In genomic region chr19:6739884-6740588, GRCh38 we compare ENCODE assay signal across 6 cellular contexts. TPM values are rescaled to one million over a fixed set of nuclear protein-coding genes. Genes with fewer than 3 reads are reported as not detected.
DNase-seq lines count a peak whose midpoint lies in the region; ATAC-seq, FAIRE-seq and TF ChIP-seq lines count a peak whose summit lies in the region.

No MANE protein-coding gene starts in this region.

- TF ChIP-seq CTCF in K562 (IDR thresholded peaks at IDR 0.05 in 2 of 3, conservative IDR thresholded peaks at IDR 0.05 in 1 of 3; ENCODE audit: insufficient read depth in 2 of 3, low read depth in 1 of 3, low read length in 3 of 3) (no peak), natural killer cell (IDR thresholded peaks at IDR 0.05) (no peak)

- BruUV-seq in K562 (replicated peaks; lab: Mats Ljungman, UMichigan): TSS peak; percentile 74

- no peaks in the 10 kb centered on the region for H3K36me3 Mint-ChIP-seq in natural killer cell

- peaks cover 42% of the 10 kb centered on the region for H3K79me2 ChIP-seq in K562 (ENCODE audit: control insufficient read depth, insufficient read depth, low read length)

- POLR2A ChIA-PET in K562 (lab: Yijun Ruan, JAX): interaction anchor here (0.7 kb wide), 1 partner anchor 18 kb away, joined by 3 read pairs; no protein-coding TSS in a partner anchor

- peaks cover 44% of the 10 kb centered on the region; the same call in 2 of the 3 replicates for H3K36me3 ChIP-seq in K562 (ENCODE audit: control insufficient read depth, insufficient read depth, low read length)

- DNase-seq in NCI-H2227 (lab: John Stamatoyannopoulos, UW; ENCODE audit: unreplicated experiment): peak; percentile 52
- no peak for DNase-seq in NCI-H2227 treated with DMSO at 0.1 percent for 48 hours (lab: John Stamatoyannopoulos, UW)
- peak; percentile 68 to 85 (median 80) for DNase-seq in K562 (ENCODE audit: extremely low read depth in 1 of 4, low spot score in 3 of 4)
- no peak for DNase-seq in natural killer cell

- peak; percentile 28; the same call in 1 of the 2 replicates for TF ChIP-seq POLR2A in K562 (conservative IDR thresholded peaks at IDR 0.05)

- CTCF ChIA-PET in K562 (lab: Yijun Ruan, JAX; ENCODE audit: low intra/inter-chr PET ratio): interaction anchor here (2.8 kb wide), 1 partner anchor 123 kb away, joined by 16 read pairs; no protein-coding TSS in a partner anchor

- H3K4me1 ChIP-seq in K562 (replicated peaks in 1 of 2; ENCODE audit: control insufficient read depth in 2 of 2, insufficient read depth in 2 of 2, low read length in 2 of 2): peaks cover 30 to 69% of the 10 kb centered on the region in 2 experiments

- peak; percentile 11; the same call in 2 of the 3 replicates for ATAC-seq in K562
- ATAC-seq in natural killer cell: no peak
- no peak for ATAC-seq in GM18498 (IDR thresholded peaks at IDR 0.05; ENCODE audit: unreplicated experiment)
- ATAC-seq in GM21515 (IDR thresholded peaks at IDR 0.05; ENCODE audit: unreplicated experiment): no peak

- H3K9me3 ChIP-seq in K562 (replicated peaks; ENCODE audit: control insufficient read depth, insufficient read depth, low read depth, low read length): no peaks in the 10 kb centered on the region

- H3K27me3 Mint-ChIP-seq in natural killer cell (ENCODE audit: low read depth in 2 of 2): no peaks in the 10 kb centered on the region

- in situ Hi-C loops in K562 (cut with MboI): no loop called here

- intact Hi-C loops in K562 (cut with micrococcal nuclease) (loop anchor here (2.0 to 10.0 kb wide), 3 partner anchors 27 to 225 kb away; partner anchors contain the start of gene SH2D3A), natural killer cell (cut with micrococcal nuclease) (loop anchor here (5.0 kb wide), 1 partner anchor 223 kb away; no protein-coding TSS in a partner anchor)

- 2% methylated on average over 32 of the region's 34 CpGs for WGBS in K562 (ENCODE audit: insufficient coverage, low coverage, missing lambda C conversion rate)

- peaks cover 29 to 41% of the 10 kb centered on the region in 2 donors for H3K4me1 Mint-ChIP-seq in natural killer cell

- peak overlapping the region; percentile 87 for H3K4me2 ChIP-seq in K562 (ENCODE audit: insufficient read depth, low read length)

- H3K9me1 ChIP-seq in K562 (ENCODE audit: control insufficient read depth, insufficient read depth, low read length): no peaks in the 10 kb centered on the region

- no peak for FAIRE-seq in K562 (lab: Jason Lieb, UNC)

- TF ChIP-seq EP300 in K562 (IDR thresholded peaks at IDR 0.05; ENCODE audit: low read length): no peak

- H3K27ac ChIP-seq in K562 (ENCODE audit: extremely low read depth, low read depth, low read length): peak overlapping the region; percentile 85

- no peak for TF ChIP-seq RAD21 in K562 (CRISPR knock-in tag; conservative IDR thresholded peaks at IDR 0.05 in 1 of 2, IDR thresholded peaks at IDR 0.05 in 1 of 2)

- no peaks in the 10 kb centered on the region for H4K20me1 ChIP-seq in K562 (replicated peaks; ENCODE audit: control insufficient read depth, insufficient read depth, low read length)

- H3K27me3 ChIP-seq in K562 (ENCODE audit: control insufficient read depth in 2 of 2, insufficient read depth in 2 of 2, low read length in 2 of 2): no peaks in the 10 kb centered on the region

- peak overlapping the region; percentile 80 for H2AFZ ChIP-seq in K562 (ENCODE audit: low read depth, low read length)

- H3K9ac ChIP-seq in K562 (ENCODE audit: insufficient read depth in 1 of 2, low read depth in 2 of 2, low read length in 2 of 2): peak overlapping the region; percentile 82 to 97

- peak overlapping the region; percentile 50 for H3K4me3 Mint-ChIP-seq in natural killer cell

- no peaks in the 10 kb centered on the region for H3K9me3 Mint-ChIP-seq in natural killer cell

- peak overlapping the region; percentile 87 for H3K4me3 ChIP-seq in K562

- peak overlapping the region in 1 of 2 donors; percentile 98 for H3K27ac Mint-ChIP-seq in natural killer cell

RNA-seq across cellular contexts. Expression of gene TRIP10, which starts 0.6 kb away (rescaled TPM):
- 67.3 and 119 TPM in 2 replicates for total RNA-seq in K562 (2011; cell fraction: chromatin; rRNA removed; ENCODE audit: low replicate concordance)
- total RNA-seq in K562 (2011; cell fraction: nucleolus; rRNA removed): 65.3 and 66.5 TPM in 2 replicates
- 53.5 and 66.7 TPM in 2 replicates for total RNA-seq in K562 (2011; cell fraction: nucleoplasm; rRNA removed)
- total RNA-seq in K562 (2014; rRNA removed) (57.4 and 61.8 TPM in 2 replicates), K562 (2014; rRNA removed; fragmentation: Illumina TruSeq; extraction: Trizol) (23.6 and 29.4 TPM in 2 replicates), K562 (2015; rRNA removed; fragmentation: Illumina TruSeq; extraction: Trizol) (34.6 and 36.1 TPM in 2 replicates), K562 (2021) (59.1 and 63.2 TPM in 2 replicates), natural killer cell (1 to 10 TPM; 1.0 to 5.2 (median 3.3) TPM)
- polyA plus RNA-seq in K562 (2011; rRNA removed) (29.1 and 39.3 TPM in 2 replicates), K562 (2014; fragmentation: Illumina TruSeq; extraction: Trizol) (56.2 and 56.7 TPM in 2 replicates), K562 (2014; fragmentation: Nextera tagmentation; extraction: Ambion mirVana) (1 to 10 TPM; 1.2 to 2.7 TPM), K562 (2014; rRNA removed) (66.6 and 66.8 TPM in 2 replicates)
- 22.8 and 30.6 TPM in 2 replicates for polyA plus RNA-seq in K562 (2011; cell fraction: cytosol; rRNA removed)
- 113 and 133 TPM in 2 replicates for polyA plus RNA-seq in K562 (2011; cell fraction: nucleus; rRNA removed)
- 47.5 and 50.8 TPM in 2 replicates for polyA plus RNA-seq in K562 (2012)
- polyA minus RNA-seq in K562 (2011; rRNA and poly(A)+ RNA removed): 17.1 and 20.3 TPM in 2 replicates
- polyA minus RNA-seq in K562 (2011; cell fraction: cytosol; rRNA and poly(A)+ RNA removed): 18.3 and 21.0 TPM in 2 replicates
- 21.3 and 30.1 TPM in 2 replicates for polyA minus RNA-seq in K562 (2011; cell fraction: nucleus; rRNA and poly(A)+ RNA removed)

RNA-seq across cellular contexts. Expression of gene GPR108, which starts 2.7 kb away (rescaled TPM):
- total RNA-seq in K562 (2011; cell fraction: chromatin; rRNA removed; ENCODE audit: low replicate concordance): 45.9 and 112 TPM in 2 replicates
- 96.6 and 107 TPM in 2 replicates for total RNA-seq in K562 (2011; cell fraction: nucleolus; rRNA removed)
- total RNA-seq in K562 (2011; cell fraction: nucleoplasm; rRNA removed): 72.1 and 74.9 TPM in 2 replicates
- total RNA-seq in K562 (2014; rRNA removed) (23.8 and 33.5 TPM in 2 replicates), K562 (2014; rRNA removed; fragmentation: Illumina TruSeq; extraction: Trizol) (12.3 and 16.4 TPM in 2 replicates), K562 (2015; rRNA removed; fragmentation: Illumina TruSeq; extraction: Trizol) (21.9 and 24.4 TPM in 2 replicates), K562 (2021) (31.1 and 33.1 TPM in 2 replicates), natural killer cell (10 to 100 TPM; 66.1 to 78.0 (median 76.9) TPM)
- polyA plus RNA-seq in K562 (2011; rRNA removed) (29.8 and 46.5 TPM in 2 replicates), K562 (2014; fragmentation: Illumina TruSeq; extraction: Trizol) (32.3 and 33.2 TPM in 2 replicates), K562 (2014; fragmentation: Nextera tagmentation; extraction: Ambion mirVana) (1 to 10 TPM; 2.4 to 6.1 TPM), K562 (2014; rRNA removed) (32.9 and 36.4 TPM in 2 replicates)
- 43.8 and 51.1 TPM in 2 replicates for polyA plus RNA-seq in K562 (2011; cell fraction: cytosol; rRNA removed)
- 180 and 195 TPM in 2 replicates for polyA plus RNA-seq in K562 (2011; cell fraction: nucleus; rRNA removed)
- polyA plus RNA-seq in K562 (2012): 29.9 and 65.7 TPM in 2 replicates
- 22.3 and 35.9 TPM in 2 replicates for polyA minus RNA-seq in K562 (2011; rRNA and poly(A)+ RNA removed)
- 21.0 and 22.6 TPM in 2 replicates for polyA minus RNA-seq in K562 (2011; cell fraction: cytosol; rRNA and poly(A)+ RNA removed)
- polyA minus RNA-seq in K562 (2011; cell fraction: nucleus; rRNA and poly(A)+ RNA removed): 18.7 and 34.9 TPM in 2 replicates

RNA-seq across cellular contexts. Expression of gene C3, which starts 19.6 kb away (rescaled TPM):
- 19.5 and 33.3 TPM in 2 replicates for total RNA-seq in K562 (2011; cell fraction: chromatin; rRNA removed; ENCODE audit: low replicate concordance)
- total RNA-seq in K562 (2011; cell fraction: nucleolus; rRNA removed): 14.5 and 17.5 TPM in 2 replicates
- 15.2 and 15.6 TPM in 2 replicates for total RNA-seq in K562 (2011; cell fraction: nucleoplasm; rRNA removed)
- total RNA-seq in K562 (2014; rRNA removed) (0.59 and 2.0 TPM in 2 replicates), K562 (2014; rRNA removed; fragmentation: Illumina TruSeq; extraction: Trizol) (1.1 and 1.5 TPM in 2 replicates), K562 (2015; rRNA removed; fragmentation: Illumina TruSeq; extraction: Trizol) (2.1 and 2.2 TPM in 2 replicates), K562 (2021) (8.0 and 10.6 TPM in 2 replicates), natural killer cell (1 to 10 TPM in 1 of 3 donors, under 1 TPM in 1, not detected in 1; 0.38 to 5.5 TPM)
- polyA plus RNA-seq in K562 (2011; rRNA removed) (9.1 and 40.9 TPM in 2 replicates), K562 (2014; fragmentation: Illumina TruSeq; extraction: Trizol) (2.4 and 4.3 TPM in 2 replicates), K562 (2014; fragmentation: Nextera tagmentation; extraction: Ambion mirVana) (1 to 10 TPM; 1.2 to 2.2 TPM), K562 (2014; rRNA removed) (2.5 and 5.4 TPM in 2 replicates)
- polyA plus RNA-seq in K562 (2011; cell fraction: cytosol; rRNA removed): 9.2 and 36.7 TPM in 2 replicates
- 23.7 and 50.5 TPM in 2 replicates for polyA plus RNA-seq in K562 (2011; cell fraction: nucleus; rRNA removed)
- polyA plus RNA-seq in K562 (2012): 7.4 and 20.1 TPM in 2 replicates
- 6.5 and 24.5 TPM in 2 replicates for polyA minus RNA-seq in K562 (2011; rRNA and poly(A)+ RNA removed)
- polyA minus RNA-seq in K562 (2011; cell fraction: cytosol; rRNA and poly(A)+ RNA removed): 23.9 and 64.6 TPM in 2 replicates
- polyA minus RNA-seq in K562 (2011; cell fraction: nucleus; rRNA and poly(A)+ RNA removed): 16.2 and 39.1 TPM in 2 replicates

RNA-seq across cellular contexts. Expression of gene SH2D3A, which starts 27.2 kb away (rescaled TPM):
- 17.3 and 38.7 TPM in 2 replicates for total RNA-seq in K562 (2011; cell fraction: chromatin; rRNA removed; ENCODE audit: low replicate concordance)
- 28.7 and 29.6 TPM in 2 replicates for total RNA-seq in K562 (2011; cell fraction: nucleolus; rRNA removed)
- total RNA-seq in K562 (2011; cell fraction: nucleoplasm; rRNA removed): 21.3 and 22.0 TPM in 2 replicates
- total RNA-seq in K562 (2014; rRNA removed) (20.0 and 25.9 TPM in 2 replicates), K562 (2014; rRNA removed; fragmentation: Illumina TruSeq; extraction: Trizol) (3.0 and 4.8 TPM in 2 replicates), K562 (2015; rRNA removed; fragmentation: Illumina TruSeq; extraction: Trizol) (8.6 and 8.9 TPM in 2 replicates), K562 (2021) (19.4 and 26.3 TPM in 2 replicates), natural killer cell (10 to 100 TPM; 14.6 to 20.1 (median 15.3) TPM)
- polyA plus RNA-seq in K562 (2011; rRNA removed) (8.7 and 13.4 TPM in 2 replicates), K562 (2014; fragmentation: Illumina TruSeq; extraction: Trizol) (9.6 and 17.7 TPM in 2 replicates), K562 (2014; fragmentation: Nextera tagmentation; extraction: Ambion mirVana) (under 1 TPM; 0.75 to 0.83 TPM), K562 (2014; rRNA removed) (19.8 and 24.8 TPM in 2 replicates)
- polyA plus RNA-seq in K562 (2011; cell fraction: cytosol; rRNA removed): 12.2 and 22.2 TPM in 2 replicates
- polyA plus RNA-seq in K562 (2011; cell fraction: nucleus; rRNA removed): 20.1 and 35.1 TPM in 2 replicates
- 10.3 and 10.8 TPM in 2 replicates for polyA plus RNA-seq in K562 (2012)
- polyA minus RNA-seq in K562 (2011; rRNA and poly(A)+ RNA removed): 3.0 and 4.7 TPM in 2 replicates
- polyA minus RNA-seq in K562 (2011; cell fraction: cytosol; rRNA and poly(A)+ RNA removed): 8.7 and 11.1 TPM in 2 replicates
- polyA minus RNA-seq in K562 (2011; cell fraction: nucleus; rRNA and poly(A)+ RNA removed): 17.0 and 18.8 TPM in 2 replicates

RNA-seq across cellular contexts. Expression of gene VAV1, which starts 32.5 kb away (rescaled TPM):
- total RNA-seq in K562 (2011; cell fraction: chromatin; rRNA removed; ENCODE audit: low replicate concordance): 12.0 and 34.0 TPM in 2 replicates
- 15.5 and 23.5 TPM in 2 replicates for total RNA-seq in K562 (2011; cell fraction: nucleolus; rRNA removed)
- total RNA-seq in K562 (2011; cell fraction: nucleoplasm; rRNA removed): 12.6 and 13.2 TPM in 2 replicates
- total RNA-seq in K562 (2014; rRNA removed) (13.6 and 13.7 TPM in 2 replicates), K562 (2014; rRNA removed; fragmentation: Illumina TruSeq; extraction: Trizol) (8.7 and 9.4 TPM in 2 replicates), K562 (2015; rRNA removed; fragmentation: Illumina TruSeq; extraction: Trizol) (19.1 and 19.7 TPM in 2 replicates), K562 (2021) (17.3 and 20.1 TPM in 2 replicates), natural killer cell (100 to 1,000 TPM; 141 to 167 (median 164) TPM)
- polyA plus RNA-seq in K562 (2011; rRNA removed) (8.4 and 18.5 TPM in 2 replicates), K562 (2014; fragmentation: Illumina TruSeq; extraction: Trizol) (12.4 and 13.3 TPM in 2 replicates), K562 (2014; fragmentation: Nextera tagmentation; extraction: Ambion mirVana) (1 to 10 TPM in 1 of 2 experiments, under 1 TPM in 1; 0.46 to 1.3 TPM), K562 (2014; rRNA removed) (10.9 and 11.1 TPM in 2 replicates)
- 7.1 and 10.6 TPM in 2 replicates for polyA plus RNA-seq in K562 (2011; cell fraction: cytosol; rRNA removed)
- 19.2 and 28.2 TPM in 2 replicates for polyA plus RNA-seq in K562 (2011; cell fraction: nucleus; rRNA removed)
- 18.1 and 29.2 TPM in 2 replicates for polyA plus RNA-seq in K562 (2012)
- 10.3 and 18.3 TPM in 2 replicates for polyA minus RNA-seq in K562 (2011; rRNA and poly(A)+ RNA removed)
- polyA minus RNA-seq in K562 (2011; cell fraction: cytosol; rRNA and poly(A)+ RNA removed): 4.7 and 11.8 TPM in 2 replicates
- polyA minus RNA-seq in K562 (2011; cell fraction: nucleus; rRNA and poly(A)+ RNA removed): 12.7 and 24.3 TPM in 2 replicates

Comparison
In these comparisons a context has a peak if more than half of its experiments do, and no peak if none do; other contexts are left out.
1. DNase-seq: peak in NCI-H2227 (single experiment) and K562 (4 of 4); none in NCI-H2227 treated with DMSO at 0.1 percent for 48 hours (single experiment) and natural killer cell (single experiment).